In genomic region chr12:116062698-116063097, GRCh38 we compare ENCODE assay signal across 19 cellular contexts.
"Had no signal": no experiment of that assay in that cellular context is flagged by ENCODE, and none has a peak within 500 bp of the region (broad histone marks: within the 10 kb centered on the region; RNA-seq: fewer than 3 reads in every experiment).

No MANE protein-coding gene starts in this region.

- H3K36me3 ChIP-seq: left ventricle myocardium inferior, SJCRH30, thoracic aorta had no signal

- H3K27ac Mint-ChIP-seq: T-cell; T-helper 2 cell treated with Interferon-gamma antibody and Interleukin-4, amounts not matched to agents 5 μg/mL and 100 μg/mL, for 36 hours had no signal

- H3K27me3 Mint-ChIP-seq: activated naive CD8-positive, alpha-beta T cell; T-cell had no signal

- H3K4me3 Mint-ChIP-seq: activated naive CD8-positive, alpha-beta T cell; T-cell; T-helper 2 cell treated with Interferon-gamma antibody and Interleukin-4, amounts not matched to agents 5 μg/mL and 100 μg/mL, for 36 hours had no signal

- H3K9me3 ChIP-seq: left ventricle myocardium inferior, SJCRH30, thoracic aorta had no signal

- H3K9me3 Mint-ChIP-seq: immature natural killer cell; T-cell; T-helper 2 cell treated with Interferon-gamma antibody and Interleukin-4, amounts not matched to agents 5 μg/mL and 100 μg/mL, for 36 hours had no signal

- H3K4me3 ChIP-seq: hepatocyte, left ventricle myocardium inferior, SJCRH30, thoracic aorta had no signal

- H3K36me3 Mint-ChIP-seq: immature natural killer cell had no signal

- DNase-seq: activated CD4-positive, alpha-beta T cell treated with anti-CD3 and anti-CD28 coated beads, Interleukin-2, amount 50 U/mL, for 1 hour; activated T-cell treated with anti-CD3 and anti-CD28 coated beads, Interleukin-2, amount 50 U/mL, for 1 hour; amniotic stem cell; immature natural killer cell; kidney glomerular epithelial cell; left ventricle myocardium inferior; mammary epithelial cell; midbrain; posterior cingulate gyrus; retina; SJCRH30; stimulated activated CD4-positive, alpha-beta T cell treated with anti-CD3 and anti-CD28 coated beads, Interleukin-4, amount 100 ng/mL, for 4 hours; T-cell had no signal

- H3K4me1 ChIP-seq: SJCRH30 had no signal

- H3K27me3 ChIP-seq: hepatocyte, SJCRH30 had no signal

- H3K27ac ChIP-seq: hepatocyte, left ventricle myocardium inferior, SJCRH30, thoracic aorta, VCaP had no signal

- ATAC-seq: activated CD4-positive, CD25-positive, alpha-beta regulatory T cell treated with anti-CD3 and anti-CD28 coated beads, Interleukin-2, amount 50 U/mL, for 24 hours; T-cell had no signal
